In the genomic region with DNA sequence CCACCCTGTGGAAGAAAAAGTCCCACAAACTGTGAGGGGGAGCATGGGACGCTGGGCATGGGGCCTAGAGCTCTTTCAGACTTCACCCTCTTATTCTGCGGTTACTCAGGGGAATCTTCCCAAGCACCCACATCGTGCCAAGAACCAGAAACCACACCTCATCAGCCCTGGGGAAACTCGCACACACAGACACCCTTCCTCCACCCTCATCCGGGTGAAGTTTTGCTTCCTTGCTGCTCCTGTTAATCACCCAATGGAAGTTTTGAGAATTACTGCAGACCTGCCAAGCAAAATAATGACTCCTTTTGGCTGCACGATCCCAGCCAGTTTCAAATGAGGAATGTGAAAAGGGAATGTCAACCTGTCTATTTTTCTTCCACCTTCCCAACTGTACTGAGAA, we compare ENCODE assay signal across 12 cellular contexts. TPM values are rescaled to one million over a fixed set of nuclear protein-coding genes. Genes with fewer than 3 reads are reported as not detected.
DNase-seq lines count a peak whose midpoint lies in the region; ATAC-seq and TF ChIP-seq lines count a peak whose summit lies in the region.
"Had no signal": no experiment of that assay in that cellular context is flagged by ENCODE, and none has a peak within 500 bp of the region (broad histone marks: within the 10 kb centered on the region; RNA-seq: fewer than 3 reads in every experiment).

No MANE protein-coding gene starts in this region.

- WGBS in GM23248 (ENCODE audit: low coverage in 1 of 2, low lambda C conversion rate in 2 of 2, missing lambda C conversion rate in 2 of 2), 2 experiments, result 34 to 37% methylated on average over 6 of the region's 6 CpGs

- H3F3A ChIP-seq in GM23248 (ENCODE audit: insufficient read depth), result peaks cover 99% of the 10 kb centered on the region

- no peak overlapping the region for H3K4me3 Mint-ChIP-seq in WTC11
- H3K4me3 Mint-ChIP-seq: activated naive CD4-positive, alpha-beta T cell treated with anti-CD3 and anti-CD28 coated beads for 36 hours had no signal

- H3K4me2 ChIP-seq in GM23248 (ENCODE audit: unreplicated experiment), result no peak overlapping the region

- no peaks in the 10 kb centered on the region for H3K9me3 Mint-ChIP-seq in WTC11
- H3K9me3 Mint-ChIP-seq: activated naive CD4-positive, alpha-beta T cell treated with anti-CD3 and anti-CD28 coated beads for 36 hours had no signal

- H3K27ac ChIP-seq in GM23248 (peak overlapping the region; percentile 48), breast epithelium (peak overlapping the region; percentile 72 to 76), stomach smooth muscle (ENCODE audit: low read length) (peak overlapping the region; percentile 62)

- in situ Hi-C loops in GM23248 (cut with MboI), result no loop called here

- DNase-seq in GM23248, result peak; percentile 83
- DNase-seq in breast epithelium (ENCODE audit: low spot score in 2 of 2), result peak in 1 of 2 donors; percentile 76
- no peak for DNase-seq in left ventricle myocardium superior
- no peak for DNase-seq in stimulated activated CD4-positive, alpha-beta T cell treated with anti-CD3 and anti-CD28 coated beads, Interleukin-15, amount 100 ng/mL, for 24 hours
- no peak for DNase-seq in WTC11 (ENCODE audit: low spot score)
- DNase-seq in NCI-H146 treated with DMSO at 0.1 percent for 48 hours (lab: John Stamatoyannopoulos, UW; ENCODE audit: unreplicated experiment), result no peak
- DNase-seq in NCI-H69 (lab: John Stamatoyannopoulos, UW), result no peak
- DNase-seq: activated naive CD4-positive, alpha-beta T cell treated with anti-CD3 and anti-CD28 coated beads for 36 hours; substantia nigra; T1000 had no signal

- CTCF ChIA-PET in WTC11 (lab: Charles Lee), result no interaction called here

- no peak for TF ChIP-seq POLR2A in breast epithelium (IDR thresholded peaks at IDR 0.05)

- peaks cover 5% of the 10 kb centered on the region for H3K27me3 Mint-ChIP-seq in WTC11 (ENCODE audit: low read depth)

- H3K4me3 ChIP-seq in GM23248 (no peak overlapping the region), breast epithelium (no peak overlapping the region), stomach smooth muscle (ENCODE audit: low read length in 2 of 2) (no peak overlapping the region)

- no peaks in the 10 kb centered on the region for H3K9me2 ChIP-seq in GM23248 (ENCODE audit: insufficient read depth)

- intact Hi-C loops in breast epithelium (cut with DNase I; ENCODE audit: low total_unique reads) (no loop called here), left ventricle myocardium superior (cut with micrococcal nuclease) (no loop called here)

- TF ChIP-seq CTCF in breast epithelium (IDR thresholded peaks at IDR 0.05) (peak in 2 of 3 donors; percentile 20 to 29), WTC11 (IDR thresholded peaks at IDR 0.05) (no peak)

- H3K27me3 ChIP-seq in GM23248 (replicated peaks; ENCODE audit: insufficient read depth) (no peaks in the 10 kb centered on the region), breast epithelium (no peaks in the 10 kb centered on the region), stomach smooth muscle (ENCODE audit: control insufficient read depth in 1 of 2, insufficient read depth in 2 of 2, low read length in 2 of 2) (no peaks in the 10 kb centered on the region)

- no peak overlapping the region for H3K27ac Mint-ChIP-seq in WTC11
- H3K27ac Mint-ChIP-seq: activated naive CD4-positive, alpha-beta T cell treated with anti-CD3 and anti-CD28 coated beads for 36 hours had no signal

- peaks cover 56% of the 10 kb centered on the region for H3K4me1 Mint-ChIP-seq in WTC11

- H3K79me2 ChIP-seq in GM23248 (ENCODE audit: insufficient read depth), result peaks cover 94% of the 10 kb centered on the region

- H3K36me3 ChIP-seq in GM23248 (ENCODE audit: low read depth) (peaks cover 99% of the 10 kb centered on the region), breast epithelium (no peaks in the 10 kb centered on the region), stomach smooth muscle (ENCODE audit: control insufficient read depth in 2 of 2, insufficient read depth in 2 of 2, low read length in 2 of 2) (peaks cover 66 to 83% of the 10 kb centered on the region in 2 donors)

- peak overlapping the region; percentile 13; the same call in 1 of the 2 replicates for H3K9ac ChIP-seq in GM23248
- H3K9ac ChIP-seq in stomach smooth muscle (ENCODE audit: low read length in 2 of 2), result no peak overlapping the region

- H3K36me3 Mint-ChIP-seq in WTC11, result no peaks in the 10 kb centered on the region

- H3K9me3 ChIP-seq in GM23248 (ENCODE audit: low read depth) (no peaks in the 10 kb centered on the region), breast epithelium (no peaks in the 10 kb centered on the region), stomach smooth muscle (ENCODE audit: control insufficient read depth in 2 of 2, low read length in 2 of 2) (no peaks in the 10 kb centered on the region)

- H4K20me1 ChIP-seq in GM23248 (ENCODE audit: insufficient read depth), result no peaks in the 10 kb centered on the region

- POLR2A ChIA-PET in WTC11 (lab: Charles Lee), result no interaction called here

- H3K4me1 ChIP-seq in GM23248 (ENCODE audit: insufficient read depth), result peaks cover 13% of the 10 kb centered on the region
- H3K4me1 ChIP-seq in breast epithelium, result peaks cover 3 to 5% of the 10 kb centered on the region in 2 donors
- H3K4me1 ChIP-seq in stomach smooth muscle (ENCODE audit: control insufficient read depth, insufficient read depth, low read length), result peaks cover 44% of the 10 kb centered on the region

- ATAC-seq in left ventricle myocardium superior, result peak; percentile 23
- ATAC-seq in WTC11, result no peak
- ATAC-seq: Panc1 had no signal

- no peak overlapping the region for H2AFZ ChIP-seq in GM23248

TF ChIP-seq in WTC11, 78 proteins besides CTCF, POLR2A, EP300 and RAD21:
- no peak for TF ChIP-seq PRRX2 (CRISPR knock-in tag; IDR thresholded peaks at IDR 0.05)
- TF ChIP-seq, protein P1, sequence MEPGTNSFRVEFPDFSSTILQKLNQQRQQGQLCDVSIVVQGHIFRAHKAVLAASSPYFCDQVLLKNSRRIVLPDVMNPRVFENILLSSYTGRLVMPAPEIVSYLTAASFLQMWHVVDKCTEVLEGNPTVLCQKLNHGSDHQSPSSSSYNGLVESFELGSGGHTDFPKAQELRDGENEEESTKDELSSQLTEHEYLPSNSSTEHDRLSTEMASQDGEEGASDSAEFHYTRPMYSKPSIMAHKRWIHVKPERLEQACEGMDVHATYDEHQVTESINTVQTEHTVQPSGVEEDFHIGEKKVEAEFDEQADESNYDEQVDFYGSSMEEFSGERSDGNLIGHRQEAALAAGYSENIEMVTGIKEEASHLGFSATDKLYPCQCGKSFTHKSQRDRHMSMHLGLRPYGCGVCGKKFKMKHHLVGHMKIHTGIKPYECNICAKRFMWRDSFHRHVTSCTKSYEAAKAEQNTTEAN (CRISPR knock-in tag; IDR thresholded peaks at IDR 0.05), result no peak

RNA-seq across cellular contexts. Expression of a gene that starts 59.0 kb away (rescaled TPM):
- 1,362 and 1,653 TPM in 2 replicates for total RNA-seq in GM23248 (2014; rRNA removed; shearing (Covaris generic))
- 344 and 350 TPM in 2 replicates for polyA plus RNA-seq in GM23248 (2016; fragmentation: Nextera tagmentation; extraction: Ambion mirVana)
- total RNA-seq in breast epithelium (100 to 1,000 TPM; 116 to 907 (median 320) TPM), left ventricle myocardium superior (59.5 TPM), WTC11 (2021) (2.6 to 4.4 TPM (median 3.9 TPM) in 3 replicates)

Comparison
In these comparisons a context has a peak if more than half of its experiments do, and no peak if none do; other contexts are left out.
1. RNA of a gene that starts 59.0 kb away (total RNA-seq): 1,362 to 1,653 TPM in GM23248, 116 to 907 TPM in breast epithelium and 59.5 TPM in left ventricle myocardium superior (single experiment); 2.6 to 4.4 TPM in WTC11; every median in the first group is over 10 times any median in the second.
2. Peak in every context shown above with its lines, with median percentiles within 50 percentile points of each other: H3K27ac ChIP-seq.